Comparison of ENCODE assay signal across 36 cellular contexts in genomic region chr5:175635854-175636253, GRCh38. TPM values are rescaled to one million over a fixed set of nuclear protein-coding genes. Genes with fewer than 3 reads are reported as not detected.
DNase-seq lines count a peak whose midpoint lies in the region; ATAC-seq and TF ChIP-seq lines count a peak whose summit lies in the region.
"Had no signal": no experiment of that assay in that cellular context is flagged by ENCODE, and none has a peak within 500 bp of the region (broad histone marks: within the 10 kb centered on the region; RNA-seq: fewer than 3 reads in every experiment).

No MANE protein-coding gene starts in this region.

- ATAC-seq in GM19023 (IDR thresholded peaks at IDR 0.05; ENCODE audit: unreplicated experiment) (no peak), HG03159 (IDR thresholded peaks at IDR 0.05; ENCODE audit: unreplicated experiment) (no peak)
- ATAC-seq in naive thymus-derived CD8-positive, alpha-beta T cell: no peak
- ATAC-seq: A549; CD8-positive, alpha-beta T cell had no signal

- H3K9me3 ChIP-seq in HEK293 (ENCODE audit: control insufficient read depth, insufficient read depth, low read depth, low read length): no peaks in the 10 kb centered on the region
- H3K9me3 ChIP-seq: A549, BE2C, BLaER1, Caco-2 had no signal

- H3K27ac Mint-ChIP-seq in nephron progenitor cell: peak overlapping the region; percentile 28
- H3K27ac Mint-ChIP-seq in naive thymus-derived CD8-positive, alpha-beta T cell: no peak overlapping the region
- H3K27ac Mint-ChIP-seq: B cell; CD14-positive monocyte; CD4-positive, alpha-beta memory T cell; CD4-positive, alpha-beta T cell; CD8-positive, alpha-beta memory T cell; CD8-positive, alpha-beta T cell had no signal

- POLR2A ChIA-PET in HEK293 (lab: Yijun Ruan, JAX) (no interaction called here), HEK293T (lab: Yijun Ruan, JAX) (no interaction called here)
- POLR2A ChIA-PET in naive thymus-derived CD8-positive, alpha-beta T cell (lab: Charles Lee): no interaction called here

- H3K4me1 Mint-ChIP-seq in nephron progenitor cell: peaks cover 18% of the 10 kb centered on the region
- peaks cover 21 to 33% (median 25%) of the 10 kb centered on the region in 4 donors for H3K4me1 Mint-ChIP-seq in naive thymus-derived CD8-positive, alpha-beta T cell
- H3K4me1 Mint-ChIP-seq: B cell had no signal

- H3K4me3 ChIP-seq in HEK293 (ENCODE audit: low read depth, low read length): no peak overlapping the region
- H3K4me3 ChIP-seq: A549; BLaER1; BLaER1 treated with 17β-estradiol and CSF1 and Interleukin-3, amounts not matched to agents 10 nM and 100 nM had no signal

- TF ChIP-seq CTCF in HEK293 (tag by site-specific recombination; IDR thresholded peaks at IDR 0.05) (no peak), nephron progenitor cell (IDR thresholded peaks at IDR 0.05) (no peak)

- no peaks in the 10 kb centered on the region for H3K36me3 Mint-ChIP-seq in nephron progenitor cell (ENCODE audit: low read depth)
- H3K36me3 Mint-ChIP-seq in naive thymus-derived CD8-positive, alpha-beta T cell: no peaks in the 10 kb centered on the region
- H3K36me3 Mint-ChIP-seq: CD14-positive monocyte; CD4-positive, alpha-beta memory T cell; CD4-positive, CD25-positive, alpha-beta regulatory T cell; CD8-positive, alpha-beta memory T cell; CD8-positive, alpha-beta T cell had no signal

- peaks cover 13% of the 10 kb centered on the region for H3K27me3 Mint-ChIP-seq in nephron progenitor cell (ENCODE audit: low read depth, poor library complexity)
- peaks cover 0 to 1% (median 0%) of the 10 kb centered on the region in 5 donors for H3K27me3 Mint-ChIP-seq in naive thymus-derived CD8-positive, alpha-beta T cell
- H3K27me3 Mint-ChIP-seq: CD4-positive, alpha-beta T cell had no signal

- no peak overlapping the region for H3K4me3 Mint-ChIP-seq in nephron progenitor cell
- H3K4me3 Mint-ChIP-seq in naive thymus-derived CD8-positive, alpha-beta T cell: no peak overlapping the region
- H3K4me3 Mint-ChIP-seq: B cell; CD14-positive monocyte; CD4-positive, alpha-beta memory T cell; CD4-positive, alpha-beta T cell; CD4-positive, CD25-positive, alpha-beta regulatory T cell; CD8-positive, alpha-beta memory T cell; CD8-positive, alpha-beta T cell had no signal

- no peaks in the 10 kb centered on the region for H3K4me1 ChIP-seq in HEK293 (ENCODE audit: control insufficient read depth, insufficient read depth, low read length)
- H3K4me1 ChIP-seq: A549, BE2C, Caco-2 had no signal

- no peaks in the 10 kb centered on the region for H3K36me3 ChIP-seq in HEK293 (ENCODE audit: control insufficient read depth in 2 of 2, insufficient read depth in 1 of 2, low read length in 2 of 2)
- H3K36me3 ChIP-seq: BE2C; BLaER1; BLaER1 treated with 17β-estradiol and CSF1 and Interleukin-3, amounts not matched to agents 10 nM and 100 nM had no signal

- H3K9me3 Mint-ChIP-seq in nephron progenitor cell: peaks cover 4% of the 10 kb centered on the region
- no peaks in the 10 kb centered on the region for H3K9me3 Mint-ChIP-seq in naive thymus-derived CD8-positive, alpha-beta T cell
- H3K9me3 Mint-ChIP-seq: CD14-positive monocyte; CD4-positive, alpha-beta T cell; CD8-positive, alpha-beta memory T cell; CD8-positive, alpha-beta T cell had no signal

- CTCF ChIA-PET in HEK293 (lab: Yijun Ruan, JAX) (interaction anchor here (1.4 kb wide), 1 partner anchor 102 kb away, joined by 3 read pairs; no protein-coding TSS in a partner anchor), HEK293T (lab: Yijun Ruan, JAX) (no interaction called here)

- no peak overlapping the region for H3K27ac ChIP-seq in HEK293 (ENCODE audit: extremely low read depth, low read depth, low read length)
- H3K27ac ChIP-seq: 22Rv1; A549; BLaER1; BLaER1 treated with 17β-estradiol and CSF1 and Interleukin-3, amounts not matched to agents 10 nM and 100 nM; C4-2B had no signal

- no peak for DNase-seq in HEK293T (ENCODE audit: extremely low spot score)
- no peak for DNase-seq in nephron progenitor cell
- no peak for DNase-seq in naive thymus-derived CD8-positive, alpha-beta T cell
- DNase-seq: 8988T; ACHN; AML-193; BE2C; C1 segment of cervical spinal cord; Caco-2; Calu3; CD4-positive, alpha-beta memory T cell; CD4-positive, alpha-beta T cell; CD4-positive, CD25-positive, alpha-beta regulatory T cell; CD8-positive, alpha-beta memory T cell; CD8-positive, alpha-beta T cell; COR-L47; DMS 273 treated with DMSO at 0.1 percent for 48 hours; DMS153; DMS53; DMS79; DMS79 treated with DMSO at 0.1 percent for 48 hours; DND-41; EL had no signal

TF ChIP-seq in HEK293, 187 proteins besides CTCF, POLR2A, EP300 and RAD21 (continues in another document):
- TF ChIP-seq ZNF488 (tag by site-specific recombination; IDR thresholded peaks at IDR 0.05): no peak
- TF ChIP-seq WT1 (tag by site-specific recombination; IDR thresholded peaks at IDR 0.05): no peak
- no peak for TF ChIP-seq ZNF48 (tag by site-specific recombination; IDR thresholded peaks at IDR 0.05)
- no peak for TF ChIP-seq ZBTB21 (tag by site-specific recombination; IDR thresholded peaks at IDR 0.05)
- peak; percentile 72 for TF ChIP-seq SCRT2 (tag by site-specific recombination; IDR thresholded peaks at IDR 0.05)
- TF ChIP-seq BCL11B (tag by site-specific recombination; IDR thresholded peaks at IDR 0.05; ENCODE audit: low read depth): no peak
- TF ChIP-seq ZNF157 (tag by site-specific recombination; IDR thresholded peaks at IDR 0.05): no peak
- peak; percentile 59; the same call in 1 of the 2 replicates for TF ChIP-seq SCRT1 (tag by site-specific recombination; IDR thresholded peaks at IDR 0.05; ENCODE audit: borderline replicate concordance)
- TF ChIP-seq MYNN (tag by site-specific recombination; IDR thresholded peaks at IDR 0.05; ENCODE audit: borderline replicate concordance): no peak
- TF ChIP-seq KLF8 (tag by site-specific recombination; IDR thresholded peaks at IDR 0.05): no peak
- TF ChIP-seq ZNF114 (tag by site-specific recombination; IDR thresholded peaks at IDR 0.05): no peak
- no peak for TF ChIP-seq ZNF473 (tag by site-specific recombination; IDR thresholded peaks at IDR 0.05)

TF ChIP-seq in HEK293T, 16 proteins besides CTCF, POLR2A, EP300 and RAD21:
- peak; percentile 32; the same call in 1 of the 2 replicates for TF ChIP-seq PKNOX1 (IDR thresholded peaks at IDR 0.05)
- TF ChIP-seq BHLHE40 (IDR thresholded peaks at IDR 0.05; ENCODE audit: borderline replicate concordance): no peak

RNA-seq across cellular contexts. Expression of gene HRH2, which starts 22.0 kb away (rescaled TPM):
- 1 to 10 TPM; 2.0 to 2.4 TPM for total RNA-seq in naive thymus-derived CD8-positive, alpha-beta T cell
- 1 to 10 TPM; 2.6 to 8.6 (median 5.5) TPM for polyA plus RNA-seq in naive thymus-derived CD8-positive, alpha-beta T cell
- total RNA-seq: A673, B cell, Caco-2, Calu3 had no signal
- polyA plus RNA-seq: AG04450, BJ had no signal
